7 cellular contexts compared by ENCODE assay signal in the genomic region with DNA sequence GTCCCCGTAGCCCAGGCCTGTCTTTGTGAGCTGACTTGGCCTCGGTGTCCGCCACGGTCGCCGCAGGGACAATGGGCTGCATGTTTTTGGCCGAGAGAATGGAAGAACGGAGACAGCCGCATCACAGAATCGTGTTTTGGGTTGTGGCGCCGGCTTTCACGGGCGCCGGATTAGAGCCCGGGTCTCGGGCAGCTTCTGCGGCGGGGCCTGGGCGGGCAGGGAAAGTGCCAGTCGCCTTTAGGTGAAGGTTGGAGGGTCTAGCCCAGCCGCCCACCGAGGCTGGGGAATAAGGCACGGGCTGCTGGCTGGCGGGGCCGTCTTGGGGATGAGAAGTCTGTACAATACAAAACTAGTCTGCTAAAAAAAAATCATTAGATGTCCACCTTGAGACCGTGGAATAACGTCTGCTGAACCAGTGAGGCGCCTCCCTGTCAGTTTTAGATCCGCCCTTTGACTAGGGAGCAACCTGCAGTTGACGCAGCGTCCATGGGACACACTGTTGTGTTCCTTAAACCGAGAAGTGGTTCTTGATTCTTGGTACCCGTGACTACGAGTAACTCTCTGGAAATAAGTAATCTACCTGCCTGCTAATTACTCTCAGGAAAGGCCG. TPM values are rescaled to one million over a fixed set of nuclear protein-coding genes. Genes with fewer than 3 reads are reported as not detected.
DNase-seq lines count a peak whose midpoint lies in the region; ATAC-seq and TF ChIP-seq lines count a peak whose summit lies in the region.

No MANE protein-coding gene starts in this region.

- TF ChIP-seq CTCF in WTC11 (IDR thresholded peaks at IDR 0.05) (no peak), colonic mucosa (IDR thresholded peaks at IDR 0.05) (no peak), right lobe of liver (IDR thresholded peaks at IDR 0.05) (no peak)

- peak overlapping the region; percentile 98 for H3K27ac Mint-ChIP-seq in WTC11

- no peak for TF ChIP-seq POLR2A in right lobe of liver (IDR thresholded peaks at IDR 0.05)

- POLR2A ChIA-PET in WTC11 (lab: Charles Lee), result interaction anchor here (0.7 to 1.8 kb wide), 3 partner anchors 9 to 44 kb away, joined by 3 to 23 read pairs (median 7); partner anchors contain the start of gene PNPLA8

- ATAC-seq in GM18502 (IDR thresholded peaks at IDR 0.05; ENCODE audit: poor library complexity, unreplicated experiment) (peak; percentile 33), HG02759 (IDR thresholded peaks at IDR 0.05; ENCODE audit: unreplicated experiment) (peak; percentile 16), WTC11 (peak; percentile 9), right lobe of liver (peak; percentile 36 to 56 (median 49))

- intact Hi-C loops in colonic mucosa (cut with DNase I) (no loop called here), right lobe of liver (cut with DNase I) (no loop called here)

- H3K9ac ChIP-seq in colonic mucosa (ENCODE audit: low read depth in 2 of 2, low read length in 2 of 2), result peak overlapping the region; percentile 82 to 94

- H3K4me3 Mint-ChIP-seq in WTC11, result peak overlapping the region; percentile 94

- DNase-seq in NCI-H1694 (lab: John Stamatoyannopoulos, UW), result peak; percentile 3
- peak; percentile 21 for DNase-seq in WTC11 (ENCODE audit: low spot score)
- peak; percentile 57 for DNase-seq in colonic mucosa
- peak; percentile 52 to 62 (median 53) for DNase-seq in right lobe of liver
- peak; percentile 27 to 29 for DNase-seq in stimulated activated CD4-positive, alpha-beta T cell treated with anti-CD3 and anti-CD28 coated beads, Interleukin-4, amount 100 ng/mL, for 4 hours

- H3K36me3 Mint-ChIP-seq in WTC11, result peaks cover 22% of the 10 kb centered on the region

- 0% methylated on average over 19 of the region's 36 CpGs for WGBS in right lobe of liver (ENCODE audit: insufficient coverage, low coverage, low lambda C conversion rate, missing lambda C conversion rate)

- no peaks in the 10 kb centered on the region for H3K9me3 ChIP-seq in colonic mucosa
- H3K9me3 ChIP-seq in right lobe of liver, result no peaks in the 10 kb centered on the region

- no peaks in the 10 kb centered on the region for H3K27me3 Mint-ChIP-seq in WTC11 (ENCODE audit: low read depth)

- H3K27me3 ChIP-seq in colonic mucosa, result no peaks in the 10 kb centered on the region
- no peaks in the 10 kb centered on the region for H3K27me3 ChIP-seq in right lobe of liver

- H3K4me1 ChIP-seq in colonic mucosa (peaks cover 12% of the 10 kb centered on the region), right lobe of liver (peaks cover 0 to 46% (median 12%) of the 10 kb centered on the region in 4 donors)

- peak overlapping the region; percentile 98 for H3K27ac ChIP-seq in colonic mucosa
- H3K27ac ChIP-seq in right lobe of liver, result peak overlapping the region; percentile 96

- H3K4me3 ChIP-seq in colonic mucosa (peak overlapping the region; percentile 89), right lobe of liver (peak overlapping the region; percentile 78 to 85 (median 84))

- H3K9me3 Mint-ChIP-seq in WTC11, result no peaks in the 10 kb centered on the region

- H3K36me3 ChIP-seq in colonic mucosa (no peaks in the 10 kb centered on the region), right lobe of liver (peaks cover 0 to 28% (median 16%) of the 10 kb centered on the region in 4 donors)

- H3K4me1 Mint-ChIP-seq in WTC11, result peaks cover 27% of the 10 kb centered on the region

- CTCF ChIA-PET in WTC11 (lab: Charles Lee), result interaction anchor here (1.1 to 1.3 kb wide), 2 partner anchors 41 to 456 kb away, joined by 3 read pairs; no protein-coding TSS in a partner anchor

TF ChIP-seq in WTC11, 78 proteins besides CTCF, POLR2A, EP300 and RAD21:
- no peak for TF ChIP-seq ZNF396 (CRISPR knock-in tag; IDR thresholded peaks at IDR 0.05; ENCODE audit: borderline replicate concordance)
- no peak for TF ChIP-seq ZNF219 (CRISPR knock-in tag; IDR thresholded peaks at IDR 0.05; ENCODE audit: borderline replicate concordance)
- TF ChIP-seq NR3C1 (CRISPR knock-in tag; conservative IDR thresholded peaks at IDR 0.05; ENCODE audit: low read depth), result no peak

RNA-seq across cellular contexts. Expression of gene DNAJB9, which starts 0.6 kb away (rescaled TPM):
- total RNA-seq in WTC11 (2021) (6.6 to 8.2 TPM (median 7.1 TPM) in 3 replicates), colonic mucosa (10 to 100 TPM in 1 of 2 donors, 1 to 10 TPM in 1; 7.8 to 24.7 TPM), right lobe of liver (10 to 100 TPM; 39.1 to 57.0 (median 53.4) TPM)

RNA-seq across cellular contexts. Expression of gene THAP5, which starts 0.7 kb away (rescaled TPM):
- total RNA-seq in WTC11 (2021) (15.5 to 19.5 TPM (median 17.9 TPM) in 3 replicates), colonic mucosa (10 to 100 TPM; 15.7 to 18.0 TPM), right lobe of liver (10 to 100 TPM; 15.5 to 17.9 (median 17.3) TPM)

RNA-seq across cellular contexts. Expression of gene PNPLA8, which starts 44.3 kb away (rescaled TPM):
- total RNA-seq in WTC11 (2021) (11.1 to 12.4 TPM (median 11.4 TPM) in 3 replicates), colonic mucosa (10 to 100 TPM; 14.1 to 28.8 TPM), right lobe of liver (10 to 100 TPM; 13.7 to 25.6 (median 17.0) TPM)

Comparison
In these comparisons a context has a peak if more than half of its experiments do, and no peak if none do; other contexts are left out.
1. Peak in every context shown above with its lines: DNase-seq, ATAC-seq, H3K4me3 ChIP-seq and H3K27ac ChIP-seq.
2. DNase-seq: peak in every context shown above with its lines; median percentile 57 in colonic mucosa; 53 in right lobe of liver; 28 in stimulated activated CD4-positive, alpha-beta T cell treated with anti-CD3 and anti-CD28 coated beads, Interleukin-4, amount 100 ng/mL, for 4 hours; 21 in WTC11; 3 in NCI-H1694.